ENCODE assay signal across 10 cellular contexts in genomic region chr19:10421240-10421948, GRCh38. TPM values are rescaled to one million over a fixed set of nuclear protein-coding genes. Genes with fewer than 3 reads are reported as not detected.
DNase-seq lines count a peak whose midpoint lies in the region; ATAC-seq and TF ChIP-seq lines count a peak whose summit lies in the region.
"Had no signal": no experiment of that assay in that cellular context is flagged by ENCODE, and none has a peak within 500 bp of the region (broad histone marks: within the 10 kb centered on the region; RNA-seq: fewer than 3 reads in every experiment).

No MANE protein-coding gene starts in this region.

- H3K9ac ChIP-seq in SK-N-MC (ENCODE audit: insufficient read length), result peak overlapping the region; percentile 57

- peak overlapping the region; percentile 83 for H3K4me2 ChIP-seq in hepatocyte

- H3K27ac ChIP-seq in AG04450 (ENCODE audit: low read depth, low read length) (no peak overlapping the region), SK-N-MC (no peak overlapping the region), hepatocyte (no peak overlapping the region), upper lobe of left lung (no peak overlapping the region)
- H3K27ac ChIP-seq: HL-60, RWPE1 had no signal

- H3K9me3 ChIP-seq in AG04450 (ENCODE audit: control insufficient read depth, insufficient read depth, low read length), result peaks cover 4% of the 10 kb centered on the region; the same call in 1 of the 2 replicates
- no peaks in the 10 kb centered on the region for H3K9me3 ChIP-seq in SK-N-MC (ENCODE audit: low read depth, low read length)
- no peaks in the 10 kb centered on the region for H3K9me3 ChIP-seq in hepatocyte (ENCODE audit: low read depth)
- peaks cover 0 to 3% (median 0%) of the 10 kb centered on the region in 4 donors for H3K9me3 ChIP-seq in upper lobe of left lung

- no peaks in the 10 kb centered on the region for H3K79me2 ChIP-seq in hepatocyte

- no peak for TF ChIP-seq POLR2A in upper lobe of left lung (IDR thresholded peaks at IDR 0.05)

- no peak for ATAC-seq in upper lobe of left lung (ENCODE audit: low FRiP score in 2 of 2)

- CTCF ChIA-PET in AG04450 (lab: Charles Lee), result interaction anchor here (1.1 kb wide), 1 partner anchor 18 kb away, joined by 4 read pairs; the partner anchor contains the start of gene CDC37

- 25% methylated on average over 16 of the region's 16 CpGs for WGBS in hepatocyte (ENCODE audit: low lambda C conversion rate, missing lambda C conversion rate)
- WGBS in upper lobe of left lung, 2 donors, result 18 to 30% methylated on average over 2 to 15 of the region's 16 CpGs

- H3K4me1 ChIP-seq in hepatocyte (ENCODE audit: insufficient read depth), result peaks cover 15% of the 10 kb centered on the region
- H3K4me1 ChIP-seq in upper lobe of left lung, result peaks cover 47 to 73% (median 64%) of the 10 kb centered on the region in 4 donors

- H3K4me3 ChIP-seq in AG04450 (ENCODE audit: low read depth, low read length), result peak overlapping the region; percentile 54
- H3K4me3 ChIP-seq in GM12864 (ENCODE audit: low read depth, low read length), result peak overlapping the region; percentile 56
- H3K4me3 ChIP-seq in SK-N-MC, result peak overlapping the region; percentile 100
- H3K4me3 ChIP-seq in hepatocyte, result no peak overlapping the region
- H3K4me3 ChIP-seq in upper lobe of left lung, result peak overlapping the region in 1 of 4 donors; percentile 30

- no peak for TF ChIP-seq EP300 in upper lobe of left lung (IDR thresholded peaks at IDR 0.05)

- H2AFZ ChIP-seq in hepatocyte, result no peak overlapping the region

- no peaks in the 10 kb centered on the region for H4K20me1 ChIP-seq in hepatocyte (ENCODE audit: insufficient read depth, poor library complexity, severe bottlenecking)

- H3K27me3 ChIP-seq in AG04450 (ENCODE audit: control insufficient read depth, insufficient read depth, low read length), result peaks cover 14% of the 10 kb centered on the region
- H3K27me3 ChIP-seq in hepatocyte, result peaks cover 90% of the 10 kb centered on the region
- H3K27me3 ChIP-seq in upper lobe of left lung, result peaks cover 2 to 62% (median 41%) of the 10 kb centered on the region in 4 donors

- H3K36me3 ChIP-seq in SK-N-MC (ENCODE audit: insufficient read depth, low read length) (no peaks in the 10 kb centered on the region), hepatocyte (replicated peaks; ENCODE audit: insufficient read depth, low read depth) (no peaks in the 10 kb centered on the region), upper lobe of left lung (no peaks in the 10 kb centered on the region)

- no peak for TF ChIP-seq CTCF in AG04450 (IDR thresholded peaks at IDR 0.05; ENCODE audit: low read depth, low read length)
- no peak for TF ChIP-seq CTCF in GM12864 (IDR thresholded peaks at IDR 0.05; ENCODE audit: low read depth, low read length, missing control alignments)
- TF ChIP-seq CTCF in hepatocyte (IDR thresholded peaks at IDR 0.05; ENCODE audit: poor library complexity), result no peak
- TF ChIP-seq CTCF in upper lobe of left lung (IDR thresholded peaks at IDR 0.05), result peak in 1 of 6 experiments; percentile 3

- DNase-seq in AG04450 (ENCODE audit: low read depth, low spot score) (no peak), GM12864 (ENCODE audit: low read depth) (no peak), SK-N-MC (ENCODE audit: low read depth, low spot score) (no peak), hepatocyte (ENCODE audit: low spot score) (no peak), NCI-H187 treated with DMSO at 0.1 percent for 48 hours (lab: John Stamatoyannopoulos, UW) (no peak), islet precursor cell (no peak), upper lobe of left lung (no peak), NCI-H510A (lab: John Stamatoyannopoulos, UW) (no peak)

- H3K9me2 ChIP-seq in hepatocyte (replicated peaks; ENCODE audit: insufficient read depth), result no peaks in the 10 kb centered on the region

- POLR2A ChIA-PET in AG04450 (lab: Yijun Ruan, JAX), result interaction anchor here (0.8 kb wide), 1 partner anchor 130 kb away, joined by 3 read pairs; no protein-coding TSS in a partner anchor

RNA-seq across cellular contexts. Expression of gene PDE4A, which starts 1.1 kb away (rescaled TPM):
- polyA plus RNA-seq in AG04450 (2011; rRNA removed) (2.9 and 5.1 TPM in 2 replicates), hepatocyte (4.3 and 5.8 TPM in 2 replicates)
- 9.6 and 16.3 TPM in 2 replicates for polyA minus RNA-seq in AG04450 (2011; rRNA and poly(A)+ RNA removed)
- total RNA-seq in hepatocyte (1.3 and 2.8 TPM in 2 replicates), upper lobe of left lung (10 to 100 TPM; 22.8 to 38.2 (median 31.2) TPM)

RNA-seq across cellular contexts. Expression of gene CDC37, which starts 18.1 kb away (rescaled TPM):
- polyA plus RNA-seq in AG04450 (2011; rRNA removed) (268 and 340 TPM in 2 replicates), hepatocyte (196 and 224 TPM in 2 replicates)
- 102 and 113 TPM in 2 replicates for polyA minus RNA-seq in AG04450 (2011; rRNA and poly(A)+ RNA removed)
- total RNA-seq in hepatocyte (124 and 144 TPM in 2 replicates), upper lobe of left lung (100 to 1,000 TPM; 104 to 388 (median 169) TPM)

RNA-seq across cellular contexts. Expression of gene TYK2, which starts 41.0 kb away (rescaled TPM):
- polyA plus RNA-seq in AG04450 (2011; rRNA removed) (29.1 and 52.8 TPM in 2 replicates), hepatocyte (94.3 and 108 TPM in 2 replicates)
- polyA minus RNA-seq in AG04450 (2011; rRNA and poly(A)+ RNA removed), result 34.0 and 52.4 TPM in 2 replicates
- total RNA-seq in hepatocyte (52.4 and 63.6 TPM in 2 replicates), upper lobe of left lung (100 to 1,000 TPM in 5 of 6 donors, 10 to 100 TPM in 1; 91.5 to 569 (median 152) TPM)
